Comparison of ENCODE assay signal across 26 cellular contexts in the genomic region with DNA sequence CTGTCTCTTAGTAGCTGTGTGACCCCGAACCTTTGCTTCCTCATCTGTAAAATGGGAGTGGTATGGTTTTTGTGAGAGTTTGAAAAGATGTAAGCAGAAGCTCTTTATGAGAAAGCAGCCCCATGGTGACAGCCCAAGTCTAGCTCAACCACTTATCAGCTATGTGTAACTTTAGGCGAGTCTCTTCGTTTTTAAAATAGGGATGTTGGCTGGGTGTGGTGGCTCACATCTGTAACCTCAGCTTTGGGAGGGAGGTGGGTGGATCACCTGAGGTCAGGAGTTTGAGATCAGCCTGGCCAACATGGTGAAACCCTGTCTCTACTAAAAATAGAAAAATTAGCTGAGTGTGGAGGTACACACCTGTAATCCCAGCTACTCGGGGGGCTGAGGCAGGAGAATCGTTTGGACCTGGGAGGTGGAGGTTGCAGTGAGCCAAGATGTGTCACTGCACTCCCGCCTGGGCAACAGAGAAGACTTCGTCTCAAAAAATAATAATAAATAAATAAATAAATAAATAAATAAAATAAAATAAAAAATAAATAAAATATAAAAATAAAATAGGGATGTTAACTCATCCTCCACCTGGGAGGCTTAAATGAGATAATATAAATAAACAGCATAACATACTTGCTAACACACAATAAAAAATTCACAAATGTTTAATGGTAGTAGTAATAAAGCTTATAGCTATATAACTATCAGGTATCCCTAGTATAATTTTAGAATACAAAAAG.
"Had no signal": no experiment of that assay in that cellular context is flagged by ENCODE, and none has a peak within 500 bp of the region (broad histone marks: within the 10 kb centered on the region; RNA-seq: fewer than 3 reads in every experiment).

No MANE protein-coding gene starts in this region.

- ATAC-seq: Panc1 had no signal

- H3K27me3 ChIP-seq: SJSA1 had no signal

- H3K4me3 ChIP-seq: PC-9, SJSA1 had no signal

- H3K27ac ChIP-seq: KMS-11, PC-9, SJSA1 had no signal

- DNase-seq: Karpas-422, MM.1S, NCI-H1092, NCI-H1105, NCI-H1417 treated with DMSO at 0.1 percent for 48 hours, NCI-H1436 treated with DMSO at 0.1 percent for 48 hours, NCI-H1694 treated with DMSO at 0.1 percent for 48 hours, NCI-H187 treated with DMSO at 0.1 percent for 48 hours, NCI-H2029, NCI-H2081, NCI-H226, NCI-H446 treated with DMSO at 0.1 percent for 48 hours, NCI-H510A, NCI-H524, NCI-H526, NCI-H69, NCI-H748 treated with DMSO at 0.1 percent for 48 hours, NCI-H82, PC-9, Right ventricle myocardium superior, SHP77 treated with DMSO at 0.1 percent for 48 hours, SK-N-SH, SW 1271 had no signal

- H3K4me1 ChIP-seq: SJSA1 had no signal

- H3K36me3 ChIP-seq: SJSA1 had no signal

- H3K9me3 ChIP-seq: SJSA1, SK-N-SH had no signal
